19 cellular contexts compared by ENCODE assay signal in genomic region chr1:28257736-28258135, GRCh38. TPM values are rescaled to one million over a fixed set of nuclear protein-coding genes. Genes with fewer than 3 reads are reported as not detected.
DNase-seq lines count a peak whose midpoint lies in the region; ATAC-seq and TF ChIP-seq lines count a peak whose summit lies in the region.
"Had no signal": no experiment of that assay in that cellular context is flagged by ENCODE, and none has a peak within 500 bp of the region (broad histone marks: within the 10 kb centered on the region; RNA-seq: fewer than 3 reads in every experiment).

No MANE protein-coding gene starts in this region.

- H3K4me3 ChIP-seq in smooth muscle cell (no peak overlapping the region), heart left ventricle (no peak overlapping the region)
- H3K4me3 ChIP-seq: tibial artery had no signal

- POLR2A ChIA-PET in activated CD4-positive, alpha-beta memory T cell treated with anti-CD3 and anti-CD28 coated beads, Interleukin-2, amount 10 ng/mL, durations not matched to agents 7 days and 5 days (lab: Charles Lee), result interaction anchor here (0.9 to 12.6 kb wide), 8 partner anchors 10 to 427 kb away, joined by 3 to 159 read pairs (median 8); partner anchors contain the start of genes ATP5IF1, EYA3, MED18 and PPP1R8

- intact Hi-C loops in heart left ventricle (cut with DNase I), result loop anchor here in 3 of 10 donors (2.0 to 10.0 kb wide), 3 partner anchors 67 to 347 kb away; partner anchors contain the start of gene MED18 (in 2 of the 3)

- H2AFZ ChIP-seq in smooth muscle cell (ENCODE audit: low read depth), result no peak overlapping the region

- H3K79me2 ChIP-seq in smooth muscle cell (ENCODE audit: low read depth), result peaks cover 34% of the 10 kb centered on the region

- no peak overlapping the region for H3K4me2 ChIP-seq in smooth muscle cell

- H3K36me3 Mint-ChIP-seq in activated T-cell treated with anti-CD3 and anti-CD28 coated beads, Interleukin-2, amount 50 U/mL, for 72 hours (ENCODE audit: insufficient read depth in 2 of 2), result peaks cover 11 to 14% of the 10 kb centered on the region in 2 donors
- H3K36me3 Mint-ChIP-seq in activated T-cell treated with anti-CD3 and anti-CD28 coated beads, Interleukin-2, amount 50 U/mL, for 4 hours (ENCODE audit: insufficient read depth), result peaks cover 6% of the 10 kb centered on the region
- H3K36me3 Mint-ChIP-seq in activated CD4-positive, alpha-beta memory T cell treated with anti-CD3 and anti-CD28 coated beads, Interleukin-2, amount 10 ng/mL, durations not matched to agents 7 days and 5 days (ENCODE audit: low read depth), result peaks cover 9% of the 10 kb centered on the region
- peaks cover 4% of the 10 kb centered on the region for H3K36me3 Mint-ChIP-seq in endothelial cell (ENCODE audit: low read depth, unreplicated experiment)
- H3K36me3 Mint-ChIP-seq: stimulated activated memory B cell treated with anti-CD40 and anti-IgM and Interleukin-4, amounts not matched to agents 10 μg/mL and 1 μg/mL and 100 μg/mL, for 72 hours had no signal

- peaks cover 2% of the 10 kb centered on the region in 2 donors for H3K9me3 Mint-ChIP-seq in activated T-cell treated with anti-CD3 and anti-CD28 coated beads, Interleukin-2, amount 50 U/mL, for 72 hours
- no peaks in the 10 kb centered on the region for H3K9me3 Mint-ChIP-seq in activated T-cell treated with anti-CD3 and anti-CD28 coated beads, Interleukin-2, amount 50 U/mL, for 4 hours
- H3K9me3 Mint-ChIP-seq in activated CD4-positive, alpha-beta memory T cell treated with anti-CD3 and anti-CD28 coated beads, Interleukin-2, amount 10 ng/mL, durations not matched to agents 7 days and 5 days, result no peaks in the 10 kb centered on the region
- H3K9me3 Mint-ChIP-seq in endothelial cell (ENCODE audit: unreplicated experiment), result no peaks in the 10 kb centered on the region
- H3K9me3 Mint-ChIP-seq: stimulated activated memory B cell treated with anti-CD40 and anti-IgM and Interleukin-4, amounts not matched to agents 10 μg/mL and 1 μg/mL and 100 μg/mL, for 72 hours had no signal

- TF ChIP-seq POLR2A in heart left ventricle (IDR thresholded peaks at IDR 0.05), result no peak

- no peaks in the 10 kb centered on the region for H3K27me3 ChIP-seq in smooth muscle cell (ENCODE audit: low read depth)
- H3K27me3 ChIP-seq in heart left ventricle, result peaks cover 0 to 7% (median 0%) of the 10 kb centered on the region in 9 donors

- no peak for ATAC-seq in activated T-cell treated with anti-CD3 and anti-CD28 coated beads, Interleukin-2, amount 50 U/mL, for 72 hours (replicated peaks in 1 of 2)
- ATAC-seq in activated T-cell treated with anti-CD3 and anti-CD28 coated beads, Interleukin-2, amount 50 U/mL, for 4 hours, result no peak
- no peak for ATAC-seq in heart left ventricle
- ATAC-seq: PC-3; stimulated activated memory B cell treated with anti-CD40 and anti-IgM and Interleukin-4, amounts not matched to agents 10 μg/mL and 1 μg/mL and 100 μg/mL, for 72 hours had no signal

- peaks cover 59% of the 10 kb centered on the region for H3K4me1 Mint-ChIP-seq in activated T-cell treated with anti-CD3 and anti-CD28 coated beads, Interleukin-2, amount 50 U/mL, for 72 hours (ENCODE audit: low read depth)
- H3K4me1 Mint-ChIP-seq in activated T-cell treated with anti-CD3 and anti-CD28 coated beads, Interleukin-2, amount 50 U/mL, for 4 hours (ENCODE audit: low read depth), result peaks cover 44% of the 10 kb centered on the region
- H3K4me1 Mint-ChIP-seq in activated CD4-positive, alpha-beta memory T cell treated with anti-CD3 and anti-CD28 coated beads, Interleukin-2, amount 10 ng/mL, durations not matched to agents 7 days and 5 days, result peaks cover 49% of the 10 kb centered on the region
- H3K4me1 Mint-ChIP-seq in endothelial cell (ENCODE audit: unreplicated experiment), result peaks cover 18% of the 10 kb centered on the region

- CTCF ChIA-PET in activated CD4-positive, alpha-beta memory T cell treated with anti-CD3 and anti-CD28 coated beads, Interleukin-2, amount 10 ng/mL, durations not matched to agents 7 days and 5 days (lab: Charles Lee), result interaction anchor here (1.4 to 3.6 kb wide), 2 partner anchors 9 to 71 kb away, joined by 9 to 41 read pairs; partner anchors contain the start of gene MED18

- peak overlapping the region; percentile 83 for H3K27ac Mint-ChIP-seq in activated T-cell treated with anti-CD3 and anti-CD28 coated beads, Interleukin-2, amount 50 U/mL, for 72 hours
- peak overlapping the region; percentile 83 for H3K27ac Mint-ChIP-seq in activated CD4-positive, alpha-beta memory T cell treated with anti-CD3 and anti-CD28 coated beads, Interleukin-2, amount 10 ng/mL, durations not matched to agents 7 days and 5 days
- no peak overlapping the region for H3K27ac Mint-ChIP-seq in endothelial cell (ENCODE audit: unreplicated experiment)

- TF ChIP-seq CTCF in endothelial cell (IDR thresholded peaks at IDR 0.05; ENCODE audit: unreplicated experiment) (no peak), smooth muscle cell (IDR thresholded peaks at IDR 0.05; ENCODE audit: borderline replicate concordance, insufficient read depth, poor library complexity, severe bottlenecking) (no peak), heart left ventricle (IDR thresholded peaks at IDR 0.05) (no peak)

- DNase-seq in activated T-cell treated with anti-CD3 and anti-CD28 coated beads, Interleukin-2, amount 50 U/mL, for 72 hours, result no peak
- DNase-seq in activated T-cell treated with anti-CD3 and anti-CD28 coated beads, Interleukin-2, amount 50 U/mL, for 4 hours, result no peak
- DNase-seq in activated CD4-positive, alpha-beta memory T cell treated with anti-CD3 and anti-CD28 coated beads, Interleukin-2, amount 10 ng/mL, durations not matched to agents 7 days and 5 days, result no peak
- DNase-seq in endothelial cell (ENCODE audit: low spot score), result no peak
- DNase-seq in smooth muscle cell (lab: John Stamatoyannopoulos, UW; ENCODE audit: unreplicated experiment), result no peak
- no peak for DNase-seq in heart left ventricle
- no peak for DNase-seq in stimulated activated CD4-positive, alpha-beta T cell treated with anti-CD3 and anti-CD28 coated beads, Interleukin-4, amount 100 ng/mL, for 24 hours
- no peak for DNase-seq in hypothalamus (lab: John Stamatoyannopoulos, UW)
- DNase-seq: activated CD4-positive, alpha-beta T cell treated with anti-CD3 and anti-CD28 coated beads for 1 hour; activated CD8-positive, alpha-beta memory T cell treated with anti-CD3 and anti-CD28 coated beads, Interleukin-2, amount 50 U/mL, for 4 hours; caudate nucleus; DMS79; effector CD8-positive, alpha-beta T cell; kidney; NCI-H774; PC-3; retina; tibial artery had no signal

- no peak overlapping the region for H3K9ac ChIP-seq in smooth muscle cell (ENCODE audit: low read depth)

- H3K27ac ChIP-seq in smooth muscle cell (ENCODE audit: low read depth), result peak overlapping the region; percentile 91
- H3K27ac ChIP-seq in heart left ventricle, result no peak overlapping the region

- H3F3A ChIP-seq in smooth muscle cell (ENCODE audit: low read depth), result no peaks in the 10 kb centered on the region

- H3K27me3 Mint-ChIP-seq in activated T-cell treated with anti-CD3 and anti-CD28 coated beads, Interleukin-2, amount 50 U/mL, for 72 hours (ENCODE audit: low read depth), result no peaks in the 10 kb centered on the region
- H3K27me3 Mint-ChIP-seq in activated T-cell treated with anti-CD3 and anti-CD28 coated beads, Interleukin-2, amount 50 U/mL, for 4 hours (ENCODE audit: low read depth), result no peaks in the 10 kb centered on the region
- H3K27me3 Mint-ChIP-seq in activated CD4-positive, alpha-beta memory T cell treated with anti-CD3 and anti-CD28 coated beads, Interleukin-2, amount 10 ng/mL, durations not matched to agents 7 days and 5 days, result no peaks in the 10 kb centered on the region
- H3K27me3 Mint-ChIP-seq in endothelial cell (ENCODE audit: unreplicated experiment), result peaks cover 10% of the 10 kb centered on the region

- peak overlapping the region; percentile 85 to 89 for H3K4me3 Mint-ChIP-seq in activated T-cell treated with anti-CD3 and anti-CD28 coated beads, Interleukin-2, amount 50 U/mL, for 72 hours
- H3K4me3 Mint-ChIP-seq in activated T-cell treated with anti-CD3 and anti-CD28 coated beads, Interleukin-2, amount 50 U/mL, for 4 hours, result no peak overlapping the region
- no peak overlapping the region for H3K4me3 Mint-ChIP-seq in activated CD4-positive, alpha-beta memory T cell treated with anti-CD3 and anti-CD28 coated beads, Interleukin-2, amount 10 ng/mL, durations not matched to agents 7 days and 5 days
- peak overlapping the region; percentile 85 for H3K4me3 Mint-ChIP-seq in endothelial cell (ENCODE audit: unreplicated experiment)

- peaks cover 27% of the 10 kb centered on the region for H4K20me1 ChIP-seq in smooth muscle cell (ENCODE audit: low read depth)

- 97% methylated on average over 4 of the region's 4 CpGs for WGBS in smooth muscle cell (ENCODE audit: low lambda C conversion rate)
- WGBS in heart left ventricle, 4 donors, result 95 to 100% (median 98%) methylated on average over 4 of the region's 4 CpGs

- no peaks in the 10 kb centered on the region for H3K9me3 ChIP-seq in smooth muscle cell (replicated peaks; ENCODE audit: low read depth)
- H3K9me3 ChIP-seq in heart left ventricle, result no peaks in the 10 kb centered on the region
- H3K9me3 ChIP-seq: tibial artery had no signal

- H3K36me3 ChIP-seq in smooth muscle cell (ENCODE audit: low read depth) (no peaks in the 10 kb centered on the region), heart left ventricle (no peaks in the 10 kb centered on the region)
- H3K36me3 ChIP-seq: tibial artery had no signal

- H3K4me1 ChIP-seq in smooth muscle cell (ENCODE audit: low read depth) (peaks cover 8% of the 10 kb centered on the region), heart left ventricle (peaks cover 0 to 30% (median 18%) of the 10 kb centered on the region in 12 donors)

RNA-seq across cellular contexts. Expression of gene SESN2, which starts 1.6 kb away (rescaled TPM):
- total RNA-seq in activated T-cell treated with anti-CD3 and anti-CD28 coated beads, Interleukin-2, amount 50 U/mL, for 72 hours, result 100 to 1,000 TPM in 1 of 2 donors, 10 to 100 TPM in 1; 85.3 to 101 TPM
- total RNA-seq in activated T-cell treated with anti-CD3 and anti-CD28 coated beads, Interleukin-2, amount 50 U/mL, for 4 hours, result 10 to 100 TPM; 21.4 to 38.3 (median 27.3) TPM
- total RNA-seq in activated CD4-positive, alpha-beta memory T cell treated with anti-CD3 and anti-CD28 coated beads, Interleukin-2, amount 10 ng/mL, durations not matched to agents 7 days and 5 days, result 10 to 100 TPM; 22.8 to 23.9 TPM
- total RNA-seq in endothelial cell (ENCODE audit: unreplicated experiment) (31.0 TPM), smooth muscle cell (28.8 and 30.8 TPM in 2 replicates), heart left ventricle (1 to 10 TPM; 2.4 to 6.4 (median 4.7) TPM)
- polyA plus RNA-seq in smooth muscle cell (42.8 and 45.4 TPM in 2 replicates), heart left ventricle (1 to 10 TPM; 2.1 to 8.8 TPM)

RNA-seq across cellular contexts. Expression of gene ATP5IF1, which starts 21.8 kb away (rescaled TPM):
- total RNA-seq in activated T-cell treated with anti-CD3 and anti-CD28 coated beads, Interleukin-2, amount 50 U/mL, for 72 hours, result 100 to 1,000 TPM; 147 to 163 TPM
- 100 to 1,000 TPM; 110 to 121 (median 114) TPM for total RNA-seq in activated T-cell treated with anti-CD3 and anti-CD28 coated beads, Interleukin-2, amount 50 U/mL, for 4 hours
- 100 to 1,000 TPM; 178 TPM for total RNA-seq in activated CD4-positive, alpha-beta memory T cell treated with anti-CD3 and anti-CD28 coated beads, Interleukin-2, amount 10 ng/mL, durations not matched to agents 7 days and 5 days
- total RNA-seq in endothelial cell (ENCODE audit: unreplicated experiment), result 120 TPM
- 359 and 460 TPM in 2 replicates for total RNA-seq in smooth muscle cell
- polyA plus RNA-seq in smooth muscle cell, result 547 and 550 TPM in 2 replicates
- total RNA-seq in heart left ventricle, result 100 to 1,000 TPM; 209 to 865 (median 423) TPM
- polyA plus RNA-seq in heart left ventricle, result 1,000 to 10,000 TPM in 1 of 2 donors, 100 to 1,000 TPM in 1; 286 to 3,101 TPM

RNA-seq across cellular contexts. Expression of gene DNAJC8, which starts 24.9 kb away (rescaled TPM):
- total RNA-seq in activated T-cell treated with anti-CD3 and anti-CD28 coated beads, Interleukin-2, amount 50 U/mL, for 72 hours, result 10 to 100 TPM; 61.9 to 63.7 TPM
- total RNA-seq in activated T-cell treated with anti-CD3 and anti-CD28 coated beads, Interleukin-2, amount 50 U/mL, for 4 hours, result 100 to 1,000 TPM in 1 of 3 donors, 10 to 100 TPM in 2; 91.5 to 103 (median 99.4) TPM
- 100 to 1,000 TPM; 100 to 104 TPM for total RNA-seq in activated CD4-positive, alpha-beta memory T cell treated with anti-CD3 and anti-CD28 coated beads, Interleukin-2, amount 10 ng/mL, durations not matched to agents 7 days and 5 days
- 99.0 TPM for total RNA-seq in endothelial cell (ENCODE audit: unreplicated experiment)
- 72.3 and 76.1 TPM in 2 replicates for total RNA-seq in smooth muscle cell
- polyA plus RNA-seq in smooth muscle cell, result 105 and 114 TPM in 2 replicates
- 10 to 100 TPM; 47.1 to 66.9 (median 58.4) TPM for total RNA-seq in heart left ventricle
- 10 to 100 TPM; 53.8 to 84.9 TPM for polyA plus RNA-seq in heart left ventricle

Comparison
In these comparisons a context has a peak if more than half of its experiments do, and no peak if none do; other contexts are left out.
1. H3K4me3 Mint-ChIP-seq: peak in activated T-cell treated with anti-CD3 and anti-CD28 coated beads, Interleukin-2, amount 50 U/mL, for 72 hours (2 of 2) and endothelial cell (single experiment); none in activated T-cell treated with anti-CD3 and anti-CD28 coated beads, Interleukin-2, amount 50 U/mL, for 4 hours (single experiment) and activated CD4-positive, alpha-beta memory T cell treated with anti-CD3 and anti-CD28 coated beads, Interleukin-2, amount 10 ng/mL, durations not matched to agents 7 days and 5 days (single experiment).